Comparison of ENCODE assay signal across 8 cellular contexts in genomic region chr9:43130744-43131171, GRCh38.
DNase-seq lines count a peak whose midpoint lies in the region; ATAC-seq, FAIRE-seq and TF ChIP-seq lines count a peak whose summit lies in the region.
"Not testable (repeated sequence)": the region's sequence is repeated elsewhere in the genome, so short reads cannot be mapped to it uniquely, and the experiment has no call there.

No MANE protein-coding gene starts in this region.

- FAIRE-seq in astrocyte (lab: Jason Lieb, UNC); endothelial cell of umbilical vein (lab: Jason Lieb, UNC); HepG2 (lab: Jason Lieb, UNC): not testable (repeated sequence)

- H3K4me3 ChIP-seq in AG10803 (ENCODE audit: low read length); PC-3 (ENCODE audit: low read length); astrocyte (ENCODE audit: insufficient read depth, low read depth, low read length); endothelial cell of umbilical vein (replicated peaks in 1 of 3; ENCODE audit: insufficient read depth in 1 of 3, low read depth in 1 of 3, low read length in 3 of 3); fibroblast of villous mesenchyme (ENCODE audit: low read depth, low read length); HepG2 (replicated peaks in 1 of 3; ENCODE audit: insufficient read depth in 1 of 3, low read depth in 2 of 3, low read length in 3 of 3): not testable (repeated sequence)

- H3K27ac ChIP-seq in PC-3 (ENCODE audit: low read length) (peak overlapping the region; percentile 44; the same call in 1 of the 2 replicates), astrocyte (ENCODE audit: low read depth, low read length) (peak overlapping the region; percentile 37), endothelial cell of umbilical vein (ENCODE audit: insufficient read depth, low read depth, low read length) (peak overlapping the region; percentile 48)
- not testable (repeated sequence) for H3K27ac ChIP-seq in HepG2 (ENCODE audit: extremely low read length, insufficient read depth, low read length)

- not testable (repeated sequence) for ATAC-seq in PC-3, HepG2

- CTCF ChIA-PET in PC-3 (lab: Charles Lee); endothelial cell of umbilical vein (lab: Charles Lee); HepG2 (lab: Yijun Ruan, JAX; ENCODE audit: low intra/inter-chr PET ratio, low total read pairs): not testable (repeated sequence)

- H3K9me2 ChIP-seq in PC-3 (replicated peaks; ENCODE audit: low read length), result not testable (repeated sequence)

- intact Hi-C loops in PC-3 (cut with micrococcal nuclease); endothelial cell of umbilical vein (cut with micrococcal nuclease); HepG2 (cut with micrococcal nuclease; ENCODE audit: unreplicated experiment): not testable (repeated sequence)

- TF ChIP-seq EP300 in HepG2 (IDR thresholded peaks at IDR 0.05; ENCODE audit: low read depth in 2 of 2, low read length in 2 of 2); HepG2 (CRISPR knock-in tag; IDR thresholded peaks at IDR 0.05; ENCODE audit: borderline replicate concordance): not testable (repeated sequence)

- not testable (repeated sequence) for H3K9me3 Mint-ChIP-seq in astrocyte (ENCODE audit: unreplicated experiment)

- not testable (repeated sequence) for H3K9ac ChIP-seq in PC-3 (ENCODE audit: low read length); astrocyte (ENCODE audit: low read length); endothelial cell of umbilical vein (replicated peaks; ENCODE audit: extremely low read depth, insufficient read depth, low read length); HepG2 (ENCODE audit: insufficient read depth, low read depth, low read length)

- DNase-seq in AG10803 (ENCODE audit: low read depth), result peak; percentile 3
- peak; percentile 3 for DNase-seq in HCEC 1CT
- DNase-seq in PC-3, result peak; percentile 20
- DNase-seq in astrocyte (ENCODE audit: low read depth), result peak; percentile 28
- peak; percentile 16 for DNase-seq in endothelial cell of umbilical vein (ENCODE audit: low read depth, low spot score)
- peak; percentile 30 for DNase-seq in fibroblast of villous mesenchyme (ENCODE audit: low read depth)
- peak; percentile 23 for DNase-seq in HepG2 (ENCODE audit: low spot score)
- DNase-seq in renal cortical epithelial cell (ENCODE audit: low read depth), result peak; percentile 78

- H3K4me3 Mint-ChIP-seq in astrocyte (ENCODE audit: unreplicated experiment), result not testable (repeated sequence)

- H3K9me1 ChIP-seq in endothelial cell of umbilical vein (replicated peaks; ENCODE audit: control insufficient read depth, extremely low read depth, insufficient read depth, low read length), result not testable (repeated sequence)

- not testable (repeated sequence) for H3K4me1 Mint-ChIP-seq in astrocyte (ENCODE audit: low read depth, unreplicated experiment)

- TF ChIP-seq POLR2A in endothelial cell of umbilical vein (IDR thresholded peaks at IDR 0.05; ENCODE audit: low read depth, low read length); HepG2 (IDR thresholded peaks at IDR 0.05; ENCODE audit: insufficient read depth in 1 of 2, low read depth in 2 of 2, low read length in 2 of 2): not testable (repeated sequence)

- not testable (repeated sequence) for H4K20me1 ChIP-seq in PC-3 (ENCODE audit: low read length); astrocyte (ENCODE audit: insufficient read depth, low read length); endothelial cell of umbilical vein (replicated peaks; ENCODE audit: control insufficient read depth, extremely low read depth, insufficient read depth, low read length); HepG2 (ENCODE audit: insufficient read depth, low read length)

- dilution Hi-C loops in endothelial cell of umbilical vein (cut with MboI; ENCODE audit: extremely low pct_ligation_motif_present, low sequenced_read_pairs), result not testable (repeated sequence)

- H3K9me3 ChIP-seq in PC-3 (ENCODE audit: low read length); astrocyte (ENCODE audit: insufficient read depth, low read depth, low read length); endothelial cell of umbilical vein (replicated peaks; ENCODE audit: control insufficient read depth, insufficient read depth, low read length); HepG2 (ENCODE audit: low read length): not testable (repeated sequence)

- BruUV-seq in PC-3 (replicated peaks; lab: Mats Ljungman, UMichigan); endothelial cell of umbilical vein (replicated peaks; lab: Mats Ljungman, UMichigan); HepG2 (replicated peaks; lab: Mats Ljungman, UMichigan): not testable (repeated sequence)

- H3K27me3 ChIP-seq in PC-3 (ENCODE audit: low read length); astrocyte (ENCODE audit: insufficient read depth, low read length); endothelial cell of umbilical vein (ENCODE audit: control insufficient read depth in 2 of 2, insufficient read depth in 2 of 2, low read length in 2 of 2); HepG2 (ENCODE audit: control insufficient read depth in 1 of 2, insufficient read depth in 2 of 2, low read length in 2 of 2): not testable (repeated sequence)

- not testable (repeated sequence) for H3K36me3 ChIP-seq in PC-3 (ENCODE audit: low read depth, low read length); astrocyte (ENCODE audit: insufficient read depth, low read length); endothelial cell of umbilical vein (ENCODE audit: control insufficient read depth in 2 of 2, extremely low read depth in 1 of 2, insufficient read depth in 2 of 2, low read length in 2 of 2); HepG2 (replicated peaks in 1 of 2; ENCODE audit: control insufficient read depth in 1 of 2, insufficient read depth in 2 of 2, low read length in 2 of 2)

- H3K79me2 ChIP-seq in PC-3 (ENCODE audit: low read length); astrocyte (ENCODE audit: insufficient read depth, low read length); endothelial cell of umbilical vein (ENCODE audit: control insufficient read depth, insufficient read depth, low read length); HepG2 (ENCODE audit: insufficient read depth, low read length): not testable (repeated sequence)

- WGBS in HepG2 (ENCODE audit: low lambda C conversion rate), result 8% methylated on average over 2 of the region's 2 CpGs

- not testable (repeated sequence) for H2AFZ ChIP-seq in PC-3 (ENCODE audit: low read length); astrocyte (ENCODE audit: low read depth, low read length); endothelial cell of umbilical vein (ENCODE audit: low read depth, low read length); HepG2 (ENCODE audit: low read length)

- not testable (repeated sequence) for TF ChIP-seq RAD21 in HepG2 (CRISPR knock-in tag; IDR thresholded peaks at IDR 0.05)

- not testable (repeated sequence) for H3F3A ChIP-seq in PC-3 (ENCODE audit: low read length, unreplicated experiment)

- not testable (repeated sequence) for TF ChIP-seq CTCF in AG10803 (conservative IDR thresholded peaks at IDR 0.05; ENCODE audit: low read length); PC-3 (conservative IDR thresholded peaks at IDR 0.05; ENCODE audit: low read depth, low read length); astrocyte (IDR thresholded peaks at IDR 0.05; ENCODE audit: insufficient read depth, low read depth, low read length); endothelial cell of umbilical vein (IDR thresholded peaks at IDR 0.05; ENCODE audit: extremely low read depth in 1 of 2, insufficient read depth in 1 of 2, low read depth in 1 of 2, low read length in 2 of 2); fibroblast of villous mesenchyme (IDR thresholded peaks at IDR 0.05; ENCODE audit: insufficient read depth, low read depth, low read length); HepG2 (CRISPR knock-in tag; IDR thresholded peaks at IDR 0.05)

- H3K27me3 Mint-ChIP-seq in astrocyte (ENCODE audit: low read depth, unreplicated experiment), result not testable (repeated sequence)

- not testable (repeated sequence) for H3K4me1 ChIP-seq in PC-3 (ENCODE audit: insufficient read depth, low read length); astrocyte (ENCODE audit: insufficient read depth, low read length); endothelial cell of umbilical vein (ENCODE audit: control insufficient read depth, extremely low read depth, insufficient read depth, low read length); HepG2 (ENCODE audit: insufficient read depth, low read length)

- peak overlapping the region; percentile 26 for H3K27ac Mint-ChIP-seq in astrocyte (ENCODE audit: unreplicated experiment)

- H3K4me2 ChIP-seq in PC-3 (ENCODE audit: low read length); astrocyte (ENCODE audit: low read length); endothelial cell of umbilical vein (ENCODE audit: insufficient read depth, low read length); HepG2 (ENCODE audit: low read depth, low read length): not testable (repeated sequence)

- H3K36me3 Mint-ChIP-seq in astrocyte (ENCODE audit: low read depth, unreplicated experiment), result not testable (repeated sequence)

- POLR2A ChIA-PET in PC-3 (lab: Charles Lee; ENCODE audit: unreplicated experiment); endothelial cell of umbilical vein (lab: Charles Lee); HepG2 (lab: Yijun Ruan, JAX): not testable (repeated sequence)

- in situ Hi-C loops in HepG2 (cut with HindIII; ENCODE audit: extremely low pct_ligation_motif_present, low pct_unique_long_range_greater_than_20kb), result not testable (repeated sequence)

TF ChIP-seq in endothelial cell of umbilical vein, 7 proteins besides CTCF, POLR2A, EP300 and RAD21:
- TF ChIP-seq FOS (IDR thresholded peaks at IDR 0.05; ENCODE audit: borderline replicate concordance, insufficient read depth, low read length), result peak; percentile 25

TF ChIP-seq in HepG2, 621 proteins besides CTCF, POLR2A, EP300 and RAD21 (continues in another document):
- 0 out of 2 replicates have a peak, but pooled peaks have one; percentile 18 for TF ChIP-seq FOSL2 (CRISPR knock-in tag; IDR thresholded peaks at IDR 0.05)
- peak in 1 of 2 experiments; percentile 66; a peak in 2 of 4 replicates for TF ChIP-seq NR2F1 (CRISPR knock-in tag; IDR thresholded peaks at IDR 0.05)

Comparison
In these comparisons a context has a peak if more than half of its experiments do, and no peak if none do; other contexts are left out.
1. DNase-seq: peak in every context shown above with its lines; median percentile 78 in renal cortical epithelial cell; 30 in fibroblast of villous mesenchyme; 28 in astrocyte; 23 in HepG2; 20 in PC-3; 16 in endothelial cell of umbilical vein; 3 in AG10803; 3 in HCEC 1CT.